In the genomic region with DNA sequence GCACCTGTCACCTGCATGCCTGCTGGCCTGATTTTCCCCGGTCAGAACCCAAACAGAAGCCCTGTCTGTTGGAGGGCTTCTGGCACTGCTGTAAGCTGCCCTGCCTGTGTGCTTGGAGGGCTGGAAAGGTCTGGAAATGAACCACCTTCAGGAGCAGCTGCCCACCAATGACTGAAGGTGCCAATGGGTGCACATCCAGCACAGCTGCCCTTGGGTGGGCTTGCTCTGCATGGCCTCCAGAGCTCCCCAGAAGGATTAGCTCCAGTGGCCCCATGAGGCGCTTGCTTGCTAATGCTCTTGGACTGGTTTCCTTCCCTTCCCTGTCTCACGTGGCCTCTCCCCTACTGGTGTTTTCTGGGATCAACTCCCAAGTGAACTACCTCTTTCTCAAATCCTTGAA, we compare ENCODE assay signal across 1 cellular context.
TF ChIP-seq lines count a peak whose summit lies in the region.

No MANE protein-coding gene starts in this region.

TF ChIP-seq in WTC11, 78 proteins besides CTCF, POLR2A, EP300 and RAD21 (continued from another document):
- TF ChIP-seq, protein P1, sequence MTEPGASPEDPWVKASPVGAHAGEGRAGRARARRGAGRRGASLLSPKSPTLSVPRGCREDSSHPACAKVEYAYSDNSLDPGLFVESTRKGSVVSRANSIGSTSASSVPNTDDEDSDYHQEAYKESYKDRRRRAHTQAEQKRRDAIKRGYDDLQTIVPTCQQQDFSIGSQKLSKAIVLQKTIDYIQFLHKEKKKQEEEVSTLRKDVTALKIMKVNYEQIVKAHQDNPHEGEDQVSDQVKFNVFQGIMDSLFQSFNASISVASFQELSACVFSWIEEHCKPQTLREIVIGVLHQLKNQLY (CRISPR knock-in tag; IDR thresholded peaks at IDR 0.05): no peak
- TF ChIP-seq GRHL2 (CRISPR knock-in tag; IDR thresholded peaks at IDR 0.05; ENCODE audit: insufficient replicate concordance, severe bottlenecking): no peak
- no peak for TF ChIP-seq ELF4 (CRISPR knock-in tag; IDR thresholded peaks at IDR 0.05; ENCODE audit: low read depth)
- no peak for TF ChIP-seq AFF4 (CRISPR knock-in tag; IDR thresholded peaks at IDR 0.05; ENCODE audit: borderline replicate concordance)
- no peak for TF ChIP-seq NFATC4 (CRISPR knock-in tag; IDR thresholded peaks at IDR 0.05)
- TF ChIP-seq GABPB1 (CRISPR knock-in tag; IDR thresholded peaks at IDR 0.05): no peak
- TF ChIP-seq ZNF219 (CRISPR knock-in tag; IDR thresholded peaks at IDR 0.05; ENCODE audit: borderline replicate concordance): no peak
- no peak for TF ChIP-seq ATF1 (CRISPR knock-in tag; IDR thresholded peaks at IDR 0.05)
- no peak for TF ChIP-seq PRRX2 (CRISPR knock-in tag; IDR thresholded peaks at IDR 0.05)
- no peak for TF ChIP-seq NFYB (CRISPR knock-in tag; conservative IDR thresholded peaks at IDR 0.05; ENCODE audit: low read depth)
- no peak for TF ChIP-seq SMAD3 (CRISPR knock-in tag; IDR thresholded peaks at IDR 0.05; ENCODE audit: borderline replicate concordance)
- TF ChIP-seq, protein P2, sequence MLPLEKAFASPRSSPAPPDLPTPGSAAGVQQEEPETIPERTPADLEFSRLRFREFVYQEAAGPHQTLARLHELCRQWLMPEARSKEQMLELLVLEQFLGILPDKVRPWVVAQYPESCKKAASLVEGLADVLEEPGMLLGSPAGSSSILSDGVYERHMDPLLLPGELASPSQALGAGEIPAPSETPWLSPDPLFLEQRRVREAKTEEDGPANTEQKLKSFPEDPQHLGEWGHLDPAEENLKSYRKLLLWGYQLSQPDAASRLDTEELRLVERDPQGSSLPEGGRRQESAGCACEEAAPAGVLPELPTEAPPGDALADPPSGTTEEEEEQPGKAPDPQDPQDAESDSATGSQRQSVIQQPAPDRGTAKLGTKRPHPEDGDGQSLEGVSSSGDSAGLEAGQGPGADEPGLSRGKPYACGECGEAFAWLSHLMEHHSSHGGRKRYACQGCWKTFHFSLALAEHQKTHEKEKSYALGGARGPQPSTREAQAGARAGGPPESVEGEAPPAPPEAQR (CRISPR knock-in tag; IDR thresholded peaks at IDR 0.05): no peak
